In genomic region chr5:6280425-6281100, GRCh38 we compare ENCODE assay signal across 28 cellular contexts.
"Had no signal": no experiment of that assay in that cellular context is flagged by ENCODE, and none has a peak within 500 bp of the region (broad histone marks: within the 10 kb centered on the region; RNA-seq: fewer than 3 reads in every experiment).

No MANE protein-coding gene starts in this region.

- H3K27me3 ChIP-seq: adrenal gland, body of pancreas, cardiac muscle cell, colonic mucosa, esophagus squamous epithelium, gastroesophageal sphincter, heart right ventricle had no signal

- FAIRE-seq: endometrium, endothelial cell of umbilical vein had no signal

- DNase-seq: activated CD4-positive, alpha-beta memory T cell treated with anti-CD3 and anti-CD28 coated beads for 36 hours; activated CD4-positive, alpha-beta T cell treated with anti-CD3 and anti-CD28 coated beads for 1 hour; activated CD4-positive, alpha-beta T cell treated with anti-CD3 and anti-CD28 coated beads for 4 hours; activated CD8-positive, alpha-beta memory T cell treated with anti-CD3 and anti-CD28 coated beads, Interleukin-2, amount 10 ng/mL, durations not matched to agents 7 days and 5 days; activated CD8-positive, alpha-beta memory T cell treated with anti-CD3 and anti-CD28 coated beads, Interleukin-2, amount 50 U/mL, for 4 hours; activated CD8-positive, alpha-beta T cell treated with anti-CD3 and anti-CD28 coated beads, Interleukin-2, amount 10 ng/mL, durations not matched to agents 7 days and 5 days; activated effector memory CD4-positive, alpha-beta T cell treated with anti-CD3 and anti-CD28 coated beads, Interleukin-2, amount 50 U/mL, for 16 hours; activated naive CD4-positive, alpha-beta T cell treated with anti-CD3 and anti-CD28 coated beads for 36 hours; activated naive CD8-positive, alpha-beta T cell treated with anti-CD3 and anti-CD28 coated beads for 36 hours; activated naive CD8-positive, alpha-beta T cell treated with anti-CD3 and anti-CD28 coated beads, Interleukin-2, amount 50 U/mL, for 24 hours; activated T-cell treated with anti-CD3 and anti-CD28 coated beads, Interleukin-2, amount 50 U/mL, for 1 hour; activated T-cell treated with anti-CD3 and anti-CD28 coated beads, Interleukin-2, amount 50 U/mL, for 48 hours; adrenal gland; aorta; central memory CD4-positive, alpha-beta T cell; cerebellar nuclear complex; colonic mucosa; effector CD8-positive, alpha-beta T cell; esophagus squamous epithelium; foreskin melanocyte; heart right ventricle; T-helper 2 cell had no signal

- H3K27ac ChIP-seq: adrenal gland, body of pancreas, cardiac muscle cell, colonic mucosa, epithelial cell of prostate, esophagus squamous epithelium, gastroesophageal sphincter had no signal

- H3K36me3 ChIP-seq: adrenal gland, cardiac muscle cell, colonic mucosa, esophagus squamous epithelium, gastroesophageal sphincter, heart right ventricle had no signal

- H3K4me3 ChIP-seq: body of pancreas, cardiac muscle cell, colonic mucosa, esophagus squamous epithelium, gastroesophageal sphincter had no signal

- ATAC-seq: activated CD8-positive, alpha-beta memory T cell treated with anti-CD3 and anti-CD28 coated beads, Interleukin-2, amount 10 ng/mL, durations not matched to agents 7 days and 5 days; activated CD8-positive, alpha-beta T cell treated with anti-CD3 and anti-CD28 coated beads, Interleukin-2, amount 10 ng/mL, durations not matched to agents 7 days and 5 days; activated naive CD8-positive, alpha-beta T cell treated with anti-CD3 and anti-CD28 coated beads, Interleukin-2, amount 50 U/mL, for 24 hours; body of pancreas; gastroesophageal sphincter had no signal

- H3K9me3 ChIP-seq: adrenal gland, body of pancreas, colonic mucosa, esophagus squamous epithelium, gastroesophageal sphincter had no signal

- H3K4me1 ChIP-seq: adrenal gland, colonic mucosa, esophagus squamous epithelium, gastroesophageal sphincter, heart right ventricle had no signal
